Comparison of ENCODE assay signal across 28 cellular contexts in the genomic region with DNA sequence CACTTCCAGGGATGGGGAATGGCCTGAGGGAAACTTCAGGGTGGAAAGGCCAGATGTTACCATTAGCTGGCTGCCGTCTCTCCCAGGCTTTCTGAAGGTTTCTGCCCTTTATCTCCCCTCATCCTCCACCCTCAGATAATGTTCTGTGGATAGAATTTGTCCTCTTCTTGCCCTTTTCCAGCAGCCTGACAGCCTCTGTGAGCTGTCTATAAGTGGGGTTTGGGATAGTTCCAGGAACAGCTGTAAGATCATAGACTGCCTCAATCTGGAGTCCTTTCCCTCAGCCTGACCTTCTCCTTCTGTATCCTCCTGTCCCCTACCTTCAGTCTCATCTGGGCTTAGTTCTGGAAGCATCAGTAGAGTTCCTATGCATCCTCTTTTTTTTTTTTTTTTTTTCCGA.
"Had no signal": no experiment of that assay in that cellular context is flagged by ENCODE, and none has a peak within 500 bp of the region (broad histone marks: within the 10 kb centered on the region; RNA-seq: fewer than 3 reads in every experiment).

No MANE protein-coding gene starts in this region.

- H3K9me3 ChIP-seq: breast epithelium, esophagus squamous epithelium, pancreas, prostate gland, sigmoid colon, stomach, tibial artery had no signal

- H3K36me3 ChIP-seq: breast epithelium, esophagus squamous epithelium, pancreas, prostate gland, sigmoid colon, stomach, tibial artery had no signal

- H3K4me3 ChIP-seq: breast epithelium, esophagus squamous epithelium, pancreas, prostate gland, sigmoid colon, stomach, tibial artery had no signal

- H3K27ac Mint-ChIP-seq: activated CD4-positive, alpha-beta T cell treated with anti-CD3 and anti-CD28 coated beads, Interleukin-2, amount 10 ng/mL, durations not matched to agents 7 days and 5 days; activated CD8-positive, alpha-beta T cell treated with anti-CD3 and anti-CD28 coated beads for 36 hours; activated naive CD4-positive, alpha-beta T cell treated with anti-CD3 and anti-CD28 coated beads, Interleukin-2, amount 50 U/mL, for 24 hours; activated naive CD8-positive, alpha-beta T cell treated with anti-CD3 and anti-CD28 coated beads, Interleukin-2, amount 50 U/mL, for 24 hours; activated T-helper 17 cell treated with anti-CD3 and anti-CD28 coated beads, Interleukin-2, amount 50 U/mL, for 72 hours; nephron progenitor cell; stimulated activated effector memory CD8-positive, alpha-beta T cell treated with anti-CD3 and anti-CD28 coated beads, Interleukin-12 subunit alpha, Interleukin-12 subunit beta, amount 100 ng/mL, for 72 hours had no signal

- ATAC-seq: activated CD8-positive, alpha-beta T cell treated with anti-CD3 and anti-CD28 coated beads for 36 hours; activated naive CD8-positive, alpha-beta T cell treated with anti-CD3 and anti-CD28 coated beads, Interleukin-2, amount 50 U/mL, for 24 hours; activated T-cell treated with anti-CD3 and anti-CD28 coated beads, Interleukin-2, amount 50 U/mL, for 4 hours; activated T-helper 17 cell treated with anti-CD3 and anti-CD28 coated beads, Interleukin-2, amount 50 U/mL, for 72 hours; left ventricle myocardium superior; pancreas; stimulated activated effector memory CD8-positive, alpha-beta T cell treated with anti-CD3 and anti-CD28 coated beads, Interleukin-12 subunit alpha, Interleukin-12 subunit beta, amount 100 ng/mL, for 72 hours; T-helper 17 cell had no signal

- H3K27me3 ChIP-seq: breast epithelium, pancreas had no signal

- H3K27ac ChIP-seq: epithelial cell of prostate, esophagus squamous epithelium, pancreas, prostate gland, sigmoid colon, tibial artery had no signal

- H3K4me1 ChIP-seq: prostate gland had no signal

- H3K4me3 Mint-ChIP-seq: activated CD4-positive, alpha-beta T cell treated with anti-CD3 and anti-CD28 coated beads, Interleukin-2, amount 10 ng/mL, durations not matched to agents 7 days and 5 days; activated CD8-positive, alpha-beta T cell treated with anti-CD3 and anti-CD28 coated beads for 36 hours; activated naive CD4-positive, alpha-beta T cell treated with anti-CD3 and anti-CD28 coated beads, Interleukin-2, amount 50 U/mL, for 24 hours; activated naive CD8-positive, alpha-beta T cell treated with anti-CD3 and anti-CD28 coated beads, Interleukin-2, amount 50 U/mL, for 24 hours; activated T-cell treated with anti-CD3 and anti-CD28 coated beads, Interleukin-2, amount 50 U/mL, for 4 hours; activated T-helper 17 cell treated with anti-CD3 and anti-CD28 coated beads, Interleukin-2, amount 50 U/mL, for 72 hours; nephron progenitor cell; stimulated activated effector memory CD8-positive, alpha-beta T cell treated with anti-CD3 and anti-CD28 coated beads, Interleukin-12 subunit alpha, Interleukin-12 subunit beta, amount 100 ng/mL, for 72 hours; T-helper 17 cell had no signal

- H3K9me3 Mint-ChIP-seq: activated CD4-positive, alpha-beta T cell treated with anti-CD3 and anti-CD28 coated beads, Interleukin-2, amount 10 ng/mL, durations not matched to agents 7 days and 5 days; activated CD8-positive, alpha-beta T cell treated with anti-CD3 and anti-CD28 coated beads for 36 hours; activated naive CD4-positive, alpha-beta T cell treated with anti-CD3 and anti-CD28 coated beads, Interleukin-2, amount 50 U/mL, for 24 hours; activated naive CD8-positive, alpha-beta T cell treated with anti-CD3 and anti-CD28 coated beads, Interleukin-2, amount 50 U/mL, for 24 hours; activated T-cell treated with anti-CD3 and anti-CD28 coated beads, Interleukin-2, amount 50 U/mL, for 4 hours; activated T-helper 17 cell treated with anti-CD3 and anti-CD28 coated beads, Interleukin-2, amount 50 U/mL, for 72 hours; nephron progenitor cell; stimulated activated effector memory CD8-positive, alpha-beta T cell treated with anti-CD3 and anti-CD28 coated beads, Interleukin-12 subunit alpha, Interleukin-12 subunit beta, amount 100 ng/mL, for 72 hours had no signal

- H3K36me3 Mint-ChIP-seq: activated naive CD4-positive, alpha-beta T cell treated with anti-CD3 and anti-CD28 coated beads, Interleukin-2, amount 50 U/mL, for 24 hours had no signal

- DNase-seq: activated CD4-positive, alpha-beta T cell treated with anti-CD3 and anti-CD28 coated beads for 1 hour; activated CD4-positive, alpha-beta T cell treated with anti-CD3 and anti-CD28 coated beads, Interleukin-2, amount 10 ng/mL, durations not matched to agents 7 days and 5 days; activated CD8-positive, alpha-beta T cell treated with anti-CD3 and anti-CD28 coated beads for 36 hours; activated naive CD8-positive, alpha-beta T cell treated with anti-CD3 and anti-CD28 coated beads, Interleukin-2, amount 50 U/mL, for 24 hours; activated T-cell treated with anti-CD3 and anti-CD28 coated beads, Interleukin-2, amount 50 U/mL, for 4 hours; dermis blood vessel endothelial cell; effector CD4-positive, alpha-beta T cell; esophagus squamous epithelium; left ventricle myocardium superior; nephron progenitor cell; pancreas; retina; sigmoid colon; small intestine; stimulated activated CD4-positive, alpha-beta T cell treated with anti-CD3 and anti-CD28 coated beads, Interleukin-4, amount 100 ng/mL, for 24 hours; stomach; T-helper 17 cell; T1000; tibial artery had no signal

- FAIRE-seq: colon, frontal cortex, islet of Langerhans, pancreas, small intestine had no signal
